In genomic region chr19:1671716-1672037, GRCh38 we compare ENCODE assay signal across 10 cellular contexts. TPM values are rescaled to one million over a fixed set of nuclear protein-coding genes. Genes with fewer than 3 reads are reported as not detected.
A peak's percentile ranks its signal among the peaks of the same experiment; 100 is the strongest.
DNase-seq lines count a peak whose midpoint lies in the region; ATAC-seq and TF ChIP-seq lines count a peak whose summit lies in the region.
"Had no signal": no experiment of that assay in that cellular context is flagged by ENCODE, and none has a peak within 500 bp of the region (broad histone marks: within the 10 kb centered on the region; RNA-seq: fewer than 3 reads in every experiment).

No MANE protein-coding gene starts in this region.

- no peak overlapping the region for H3K4me3 Mint-ChIP-seq in activated CD4-positive, alpha-beta T cell treated with anti-CD3 and anti-CD28 coated beads for 36 hours
- H3K4me3 Mint-ChIP-seq in brain (peak overlapping the region; percentile 31 to 76 (median 71)), mesothelial cell of epicardium (no peak overlapping the region)
- H3K4me3 Mint-ChIP-seq in stimulated activated naive B cell treated with anti-CD40 and anti-IgM and Interleukin-4, amounts not matched to agents 10 μg/mL and 1 μg/mL and 100 μg/mL, for 72 hours = peak overlapping the region; percentile 64 to 80
- H3K4me3 Mint-ChIP-seq: effector memory CD8-positive, alpha-beta T cell had no signal

- ATAC-seq in activated CD4-positive, alpha-beta T cell treated with anti-CD3 and anti-CD28 coated beads for 36 hours = peak; percentile 37
- peak; percentile 21 to 24 for ATAC-seq in stimulated activated naive B cell treated with anti-CD40 and anti-IgM and Interleukin-4, amounts not matched to agents 10 μg/mL and 1 μg/mL and 100 μg/mL, for 72 hours (replicated peaks)
- no peak for ATAC-seq in GM19397 (IDR thresholded peaks at IDR 0.05; ENCODE audit: unreplicated experiment)

- intact Hi-C loops in activated CD4-positive, alpha-beta T cell treated with anti-CD3 and anti-CD28 coated beads for 36 hours (cut with DNase I, micrococcal nuclease) = loop anchor here (1.0 to 10.0 kb wide), 10 partner anchors 18 to 141 kb away; partner anchors contain the start of genes ATP8B3 (in 1 of the 2) and UQCR11 (in 1 of the 2)

- no peak for DNase-seq in activated CD4-positive, alpha-beta T cell treated with anti-CD3 and anti-CD28 coated beads for 36 hours
- DNase-seq in activated CD4-positive, alpha-beta T cell treated with anti-CD3 and anti-CD28 coated beads, Interleukin-2, amount 50 U/mL, for 4 hours = no peak
- DNase-seq in MV-4-11 (lab: John Stamatoyannopoulos, UW) = peak; percentile 26
- no peak for DNase-seq in stimulated activated naive B cell treated with anti-CD40 and anti-IgM and Interleukin-4, amounts not matched to agents 10 μg/mL and 1 μg/mL and 100 μg/mL, for 72 hours
- no peak for DNase-seq in NCI-H1105 (lab: John Stamatoyannopoulos, UW)
- DNase-seq in mesothelial cell of epicardium (ENCODE audit: low spot score in 2 of 2, unreplicated experiment in 2 of 2) = no peak

- H3K9me3 Mint-ChIP-seq in activated CD4-positive, alpha-beta T cell treated with anti-CD3 and anti-CD28 coated beads for 36 hours (ENCODE audit: low read depth) = no peaks in the 10 kb centered on the region
- H3K9me3 Mint-ChIP-seq in brain (peaks cover 0 to 4% (median 0%) of the 10 kb centered on the region in 5 experiments), mesothelial cell of epicardium (no peaks in the 10 kb centered on the region)
- H3K9me3 Mint-ChIP-seq in stimulated activated naive B cell treated with anti-CD40 and anti-IgM and Interleukin-4, amounts not matched to agents 10 μg/mL and 1 μg/mL and 100 μg/mL, for 72 hours = no peaks in the 10 kb centered on the region
- H3K9me3 Mint-ChIP-seq: activated naive CD4-positive, alpha-beta T cell treated with anti-CD3 and anti-CD28 coated beads, Interleukin-2, amount 50 U/mL, for 72 hours; effector memory CD8-positive, alpha-beta T cell had no signal

- H3K27me3 Mint-ChIP-seq in activated CD4-positive, alpha-beta T cell treated with anti-CD3 and anti-CD28 coated beads for 36 hours = peaks cover 41% of the 10 kb centered on the region
- H3K27me3 Mint-ChIP-seq in brain (peaks cover 61% of the 10 kb centered on the region), mesothelial cell of epicardium (ENCODE audit: low read depth) (peaks cover 84% of the 10 kb centered on the region)
- H3K27me3 Mint-ChIP-seq in stimulated activated naive B cell treated with anti-CD40 and anti-IgM and Interleukin-4, amounts not matched to agents 10 μg/mL and 1 μg/mL and 100 μg/mL, for 72 hours = peaks cover 25 to 31% of the 10 kb centered on the region in 2 donors

- H3K36me3 Mint-ChIP-seq in activated CD4-positive, alpha-beta T cell treated with anti-CD3 and anti-CD28 coated beads for 36 hours (ENCODE audit: low read depth) = no peaks in the 10 kb centered on the region
- no peaks in the 10 kb centered on the region for H3K36me3 Mint-ChIP-seq in brain
- peaks cover 0 to 1% of the 10 kb centered on the region in 2 donors for H3K36me3 Mint-ChIP-seq in stimulated activated naive B cell treated with anti-CD40 and anti-IgM and Interleukin-4, amounts not matched to agents 10 μg/mL and 1 μg/mL and 100 μg/mL, for 72 hours
- no peaks in the 10 kb centered on the region for H3K36me3 Mint-ChIP-seq in mesothelial cell of epicardium
- H3K36me3 Mint-ChIP-seq: activated naive CD4-positive, alpha-beta T cell treated with anti-CD3 and anti-CD28 coated beads, Interleukin-2, amount 50 U/mL, for 72 hours had no signal

- peaks cover 13% of the 10 kb centered on the region for H3K4me1 Mint-ChIP-seq in activated CD4-positive, alpha-beta T cell treated with anti-CD3 and anti-CD28 coated beads for 36 hours
- peaks cover 39% of the 10 kb centered on the region for H3K4me1 Mint-ChIP-seq in brain
- H3K4me1 Mint-ChIP-seq in stimulated activated naive B cell treated with anti-CD40 and anti-IgM and Interleukin-4, amounts not matched to agents 10 μg/mL and 1 μg/mL and 100 μg/mL, for 72 hours = peaks cover 36 to 53% of the 10 kb centered on the region in 2 donors
- peaks cover 11% of the 10 kb centered on the region for H3K4me1 Mint-ChIP-seq in mesothelial cell of epicardium

- CTCF ChIA-PET in activated CD4-positive, alpha-beta T cell treated with anti-CD3 and anti-CD28 coated beads for 36 hours (lab: Charles Lee) = interaction anchor here (0.6 to 3.5 kb wide), 9 partner anchors 13 to 575 kb away, joined by 3 to 20 read pairs (median 3); no protein-coding TSS in a partner anchor

- POLR2A ChIA-PET in activated CD4-positive, alpha-beta T cell treated with anti-CD3 and anti-CD28 coated beads for 36 hours (lab: Charles Lee) = no interaction called here

- H3K27ac Mint-ChIP-seq in activated CD4-positive, alpha-beta T cell treated with anti-CD3 and anti-CD28 coated beads for 36 hours = no peak overlapping the region
- peak overlapping the region in 2 of 5 experiments; percentile 9 to 54 for H3K27ac Mint-ChIP-seq in brain
- no peak overlapping the region for H3K27ac Mint-ChIP-seq in stimulated activated naive B cell treated with anti-CD40 and anti-IgM and Interleukin-4, amounts not matched to agents 10 μg/mL and 1 μg/mL and 100 μg/mL, for 72 hours
- H3K27ac Mint-ChIP-seq in mesothelial cell of epicardium = no peak overlapping the region
- H3K27ac Mint-ChIP-seq: activated naive CD4-positive, alpha-beta T cell treated with anti-CD3 and anti-CD28 coated beads, Interleukin-2, amount 50 U/mL, for 72 hours; effector memory CD8-positive, alpha-beta T cell had no signal

- TF ChIP-seq CTCF in brain (conservative IDR thresholded peaks at IDR 0.05) (no peak), mesothelial cell of epicardium (IDR thresholded peaks at IDR 0.05; ENCODE audit: unreplicated experiment) (no peak)

RNA-seq across cellular contexts. Expression of gene TCF3, which starts 19.3 kb away (rescaled TPM):
- 100 to 1,000 TPM; 115 to 133 TPM for total RNA-seq in activated CD4-positive, alpha-beta T cell treated with anti-CD3 and anti-CD28 coated beads for 36 hours
- polyA plus RNA-seq in brain (ENCODE audit: insufficient read depth, low read depth, low replicate concordance) = 116 TPM
- 227 to 248 TPM (median 239 TPM) in 3 replicates for total RNA-seq in mesothelial cell of epicardium

Comparison
In these comparisons a context has a peak if more than half of its experiments do, and no peak if none do; other contexts are left out.
1. H3K4me3 Mint-ChIP-seq: peak in brain (5 of 5) and stimulated activated naive B cell treated with anti-CD40 and anti-IgM and Interleukin-4, amounts not matched to agents 10 μg/mL and 1 μg/mL and 100 μg/mL, for 72 hours (2 of 2); none in activated CD4-positive, alpha-beta T cell treated with anti-CD3 and anti-CD28 coated beads for 36 hours (single experiment) and mesothelial cell of epicardium (single experiment).